In the genomic region with DNA sequence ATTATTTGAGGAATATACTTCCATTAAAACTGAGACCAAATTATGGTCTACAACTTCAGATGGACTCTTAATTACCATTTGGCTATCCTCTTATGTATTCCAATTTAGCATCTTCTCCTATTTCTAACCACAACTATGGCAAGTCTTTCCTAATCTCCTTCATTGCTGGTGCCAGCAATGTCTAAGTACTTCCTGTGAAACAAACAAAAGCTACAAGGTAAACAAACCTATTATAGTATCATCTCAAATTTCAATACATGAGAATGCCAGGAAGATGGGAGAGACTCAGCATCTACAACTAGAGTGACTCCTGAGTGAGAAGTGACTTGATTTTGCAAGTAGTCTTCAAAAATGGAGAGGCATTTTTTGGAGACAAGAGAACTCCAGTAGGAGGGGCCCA, we compare ENCODE assay signal across 1 cellular context.
TF ChIP-seq lines count a peak whose summit lies in the region.

No MANE protein-coding gene starts in this region.

TF ChIP-seq in endothelial cell of umbilical vein, 7 proteins besides CTCF, POLR2A, EP300 and RAD21 (continued from another document):
- TF ChIP-seq, protein P1, sequence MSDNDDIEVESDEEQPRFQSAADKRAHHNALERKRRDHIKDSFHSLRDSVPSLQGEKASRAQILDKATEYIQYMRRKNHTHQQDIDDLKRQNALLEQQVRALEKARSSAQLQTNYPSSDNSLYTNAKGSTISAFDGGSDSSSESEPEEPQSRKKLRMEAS (IDR thresholded peaks at IDR 0.05; ENCODE audit: insufficient read depth, insufficient read length) = no peak
TF ChIP-seq in endothelial cell of umbilical vein: peak in this region for 0.
